In the genomic region with DNA sequence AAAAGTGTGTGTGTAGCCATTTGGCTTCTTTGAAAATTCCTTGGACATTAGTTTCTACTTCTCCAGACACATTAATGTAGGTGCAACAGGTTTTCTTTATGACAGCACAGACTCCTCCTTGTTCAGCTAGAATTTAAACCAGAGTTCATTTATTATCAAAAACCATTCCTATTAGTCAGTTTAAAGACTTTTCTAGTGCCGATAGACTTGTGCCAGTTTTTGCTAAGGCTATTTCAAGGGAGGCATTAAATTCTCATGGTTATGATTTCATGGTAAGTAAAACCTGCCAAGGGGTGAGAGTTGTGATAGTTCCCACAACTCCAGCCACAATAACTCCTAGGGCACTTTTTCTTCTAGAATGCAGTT, we compare ENCODE assay signal across 13 cellular contexts.
"Had no signal": no experiment of that assay in that cellular context is flagged by ENCODE, and none has a peak within 500 bp of the region (broad histone marks: within the 10 kb centered on the region; RNA-seq: fewer than 3 reads in every experiment).

No MANE protein-coding gene starts in this region.

- H3K27ac Mint-ChIP-seq: activated T-cell treated with anti-CD3 and anti-CD28 coated beads, Interleukin-2, amount 50 U/mL, for 72 hours had no signal

- H3K9me3 ChIP-seq: left ventricle myocardium inferior, transverse colon had no signal

- H3K36me3 ChIP-seq: heart right ventricle, left ventricle myocardium inferior, transverse colon had no signal

- H3K4me3 Mint-ChIP-seq: activated T-cell treated with anti-CD3 and anti-CD28 coated beads, Interleukin-2, amount 50 U/mL, for 72 hours had no signal

- H3K4me1 ChIP-seq: left ventricle myocardium inferior, transverse colon had no signal

- H3K27ac ChIP-seq: heart right ventricle, left ventricle myocardium inferior had no signal

- H3K27me3 ChIP-seq: heart right ventricle, transverse colon had no signal

- H3K4me3 ChIP-seq: heart right ventricle, left ventricle myocardium inferior, transverse colon had no signal

- DNase-seq: activated CD4-positive, alpha-beta T cell treated with anti-CD3 and anti-CD28 coated beads for 1 hour; activated CD4-positive, alpha-beta T cell treated with anti-CD3 and anti-CD28 coated beads, Interleukin-2, amount 50 U/mL, for 48 hours; activated CD8-positive, alpha-beta memory T cell treated with anti-CD3 and anti-CD28 coated beads, Interleukin-2, amount 50 U/mL, for 4 hours; activated gamma-delta T cell treated with Interleukin-2 at 50 U/mL for 16 hours; activated T-cell treated with anti-CD3 and anti-CD28 coated beads, Interleukin-2, amount 50 U/mL, for 72 hours; effector CD4-positive, alpha-beta T cell; heart right ventricle; kidney; left ventricle myocardium inferior; midbrain; small intestine; SW 1271; transverse colon had no signal
